3 cellular contexts compared by ENCODE assay signal in the genomic region with DNA sequence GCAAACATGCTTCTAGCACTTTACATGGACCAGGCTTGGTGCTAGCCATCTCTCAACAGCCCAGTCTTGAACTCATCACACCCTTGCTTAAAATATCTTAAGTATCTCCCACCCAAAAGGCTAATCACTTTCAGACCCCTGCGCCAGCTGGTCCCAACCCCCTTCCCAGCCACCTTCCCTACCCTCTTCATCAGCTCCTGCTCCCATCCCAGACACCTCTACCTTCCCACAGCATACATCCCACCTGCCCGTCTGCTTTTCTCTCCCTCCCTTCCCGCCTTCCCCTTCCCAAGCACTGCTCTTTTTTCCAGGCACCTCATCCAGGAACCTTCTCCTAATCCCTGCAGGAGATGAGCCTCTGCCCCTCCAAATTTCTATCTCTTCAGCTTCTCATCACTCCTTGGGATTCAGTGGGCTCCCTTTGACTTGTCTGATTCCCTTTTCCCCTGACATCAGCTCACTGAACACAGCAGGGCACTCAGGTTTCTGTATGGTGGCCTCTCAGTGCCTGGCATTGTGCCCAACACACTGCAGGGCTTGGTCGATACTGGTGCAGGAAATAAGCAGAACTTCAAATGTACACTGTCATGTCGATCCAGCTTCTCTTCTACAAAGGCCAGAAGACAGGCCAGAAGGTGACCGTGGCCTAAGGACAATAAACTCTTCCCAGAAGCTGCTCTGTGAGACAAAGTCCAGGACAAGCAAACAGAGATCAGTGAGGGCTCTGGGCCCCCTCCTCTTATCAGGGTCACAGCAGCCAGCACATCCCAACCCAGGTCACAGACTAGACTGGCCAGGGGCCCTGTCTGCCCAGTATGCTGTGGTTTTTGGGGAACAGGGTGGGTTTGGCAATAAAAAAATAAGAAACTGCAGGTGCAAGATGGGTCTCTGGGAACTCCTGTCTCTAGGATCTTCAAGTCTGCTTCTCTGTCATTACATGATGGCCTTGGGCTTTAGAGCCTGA.
A peak's percentile ranks its signal among the peaks of the same experiment; 100 is the strongest.
TF ChIP-seq lines count a peak whose summit lies in the region.

No MANE protein-coding gene starts in this region.

TF ChIP-seq in SK-N-SH, 30 proteins besides CTCF, POLR2A, EP300 and RAD21:
- TF ChIP-seq MXI1 (IDR thresholded peaks at IDR 0.05; ENCODE audit: low read depth, low read length), result no peak
- no peak for TF ChIP-seq GATA2 (CRISPR knock-in tag; IDR thresholded peaks at IDR 0.05)
- TF ChIP-seq CHD2 (IDR thresholded peaks at IDR 0.05; ENCODE audit: low read length, partially characterized antibody), result no peak
- TF ChIP-seq, protein P1, sequence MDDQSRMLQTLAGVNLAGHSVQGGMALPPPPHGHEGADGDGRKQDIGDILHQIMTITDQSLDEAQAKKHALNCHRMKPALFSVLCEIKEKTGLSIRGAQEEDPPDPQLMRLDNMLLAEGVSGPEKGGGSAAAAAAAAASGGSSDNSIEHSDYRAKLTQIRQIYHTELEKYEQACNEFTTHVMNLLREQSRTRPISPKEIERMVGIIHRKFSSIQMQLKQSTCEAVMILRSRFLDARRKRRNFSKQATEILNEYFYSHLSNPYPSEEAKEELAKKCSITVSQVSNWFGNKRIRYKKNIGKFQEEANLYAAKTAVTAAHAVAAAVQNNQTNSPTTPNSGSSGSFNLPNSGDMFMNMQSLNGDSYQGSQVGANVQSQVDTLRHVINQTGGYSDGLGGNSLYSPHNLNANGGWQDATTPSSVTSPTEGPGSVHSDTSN (IDR thresholded peaks at IDR 0.05), result no peak
- TF ChIP-seq FOSL2 (IDR thresholded peaks at IDR 0.05; ENCODE audit: borderline replicate concordance, low read depth), result no peak
- TF ChIP-seq, protein P2, sequence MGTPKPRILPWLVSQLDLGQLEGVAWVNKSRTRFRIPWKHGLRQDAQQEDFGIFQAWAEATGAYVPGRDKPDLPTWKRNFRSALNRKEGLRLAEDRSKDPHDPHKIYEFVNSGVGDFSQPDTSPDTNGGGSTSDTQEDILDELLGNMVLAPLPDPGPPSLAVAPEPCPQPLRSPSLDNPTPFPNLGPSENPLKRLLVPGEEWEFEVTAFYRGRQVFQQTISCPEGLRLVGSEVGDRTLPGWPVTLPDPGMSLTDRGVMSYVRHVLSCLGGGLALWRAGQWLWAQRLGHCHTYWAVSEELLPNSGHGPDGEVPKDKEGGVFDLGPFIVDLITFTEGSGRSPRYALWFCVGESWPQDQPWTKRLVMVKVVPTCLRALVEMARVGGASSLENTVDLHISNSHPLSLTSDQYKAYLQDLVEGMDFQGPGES (IDR thresholded peaks at IDR 0.05; ENCODE audit: low read depth, low read length), result no peak
- TF ChIP-seq SMC3 (IDR thresholded peaks at IDR 0.05; ENCODE audit: low read depth, low read length), result no peak
- TF ChIP-seq YY1 (IDR thresholded peaks at IDR 0.05; ENCODE audit: low read depth), result no peak
- TF ChIP-seq FOXM1 (IDR thresholded peaks at IDR 0.05; ENCODE audit: low read depth), result no peak
- no peak for TF ChIP-seq SIN3A (IDR thresholded peaks at IDR 0.05; ENCODE audit: borderline replicate concordance, low read depth, low read length)
- TF ChIP-seq, protein P3, sequence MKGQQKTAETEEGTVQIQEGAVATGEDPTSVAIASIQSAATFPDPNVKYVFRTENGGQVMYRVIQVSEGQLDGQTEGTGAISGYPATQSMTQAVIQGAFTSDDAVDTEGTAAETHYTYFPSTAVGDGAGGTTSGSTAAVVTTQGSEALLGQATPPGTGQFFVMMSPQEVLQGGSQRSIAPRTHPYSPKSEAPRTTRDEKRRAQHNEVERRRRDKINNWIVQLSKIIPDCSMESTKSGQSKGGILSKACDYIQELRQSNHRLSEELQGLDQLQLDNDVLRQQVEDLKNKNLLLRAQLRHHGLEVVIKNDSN (IDR thresholded peaks at IDR 0.05; ENCODE audit: borderline replicate concordance, low read depth), result no peak
- TF ChIP-seq MEF2A (IDR thresholded peaks at IDR 0.05; ENCODE audit: borderline replicate concordance, low read depth), result no peak
TF ChIP-seq in SK-N-SH: peak in this region for 0.

TF ChIP-seq in SK-N-SH treated with all-trans-retinoic acid at 6 μM for 48 hours, 23 proteins besides CTCF, POLR2A, EP300 and RAD21:
- TF ChIP-seq ZNF8 (CRISPR knock-in tag; IDR thresholded peaks at IDR 0.05) (no peak), ZFP30 (CRISPR knock-in tag; IDR thresholded peaks at IDR 0.05) (no peak)

TF ChIP-seq in HepG2, 621 proteins besides CTCF, POLR2A, EP300 and RAD21 (continues in another document):
- peak; percentile 89; the same call in 1 of the 2 replicates for TF ChIP-seq MIER3 (CRISPR knock-in tag; IDR thresholded peaks at IDR 0.05; ENCODE audit: borderline replicate concordance)
- TF ChIP-seq, protein P4, sequence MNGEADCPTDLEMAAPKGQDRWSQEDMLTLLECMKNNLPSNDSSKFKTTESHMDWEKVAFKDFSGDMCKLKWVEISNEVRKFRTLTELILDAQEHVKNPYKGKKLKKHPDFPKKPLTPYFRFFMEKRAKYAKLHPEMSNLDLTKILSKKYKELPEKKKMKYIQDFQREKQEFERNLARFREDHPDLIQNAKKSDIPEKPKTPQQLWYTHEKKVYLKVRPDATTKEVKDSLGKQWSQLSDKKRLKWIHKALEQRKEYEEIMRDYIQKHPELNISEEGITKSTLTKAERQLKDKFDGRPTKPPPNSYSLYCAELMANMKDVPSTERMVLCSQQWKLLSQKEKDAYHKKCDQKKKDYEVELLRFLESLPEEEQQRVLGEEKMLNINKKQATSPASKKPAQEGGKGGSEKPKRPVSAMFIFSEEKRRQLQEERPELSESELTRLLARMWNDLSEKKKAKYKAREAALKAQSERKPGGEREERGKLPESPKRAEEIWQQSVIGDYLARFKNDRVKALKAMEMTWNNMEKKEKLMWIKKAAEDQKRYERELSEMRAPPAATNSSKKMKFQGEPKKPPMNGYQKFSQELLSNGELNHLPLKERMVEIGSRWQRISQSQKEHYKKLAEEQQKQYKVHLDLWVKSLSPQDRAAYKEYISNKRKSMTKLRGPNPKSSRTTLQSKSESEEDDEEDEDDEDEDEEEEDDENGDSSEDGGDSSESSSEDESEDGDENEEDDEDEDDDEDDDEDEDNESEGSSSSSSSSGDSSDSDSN (CRISPR knock-in tag; IDR thresholded peaks at IDR 0.05), result peak; percentile 41; the same call in 1 of the 2 replicates
- no peak for TF ChIP-seq ADNP (CRISPR knock-in tag; IDR thresholded peaks at IDR 0.05)
- no peak for TF ChIP-seq TBP (CRISPR knock-in tag; IDR thresholded peaks at IDR 0.05)
- TF ChIP-seq, protein P5, sequence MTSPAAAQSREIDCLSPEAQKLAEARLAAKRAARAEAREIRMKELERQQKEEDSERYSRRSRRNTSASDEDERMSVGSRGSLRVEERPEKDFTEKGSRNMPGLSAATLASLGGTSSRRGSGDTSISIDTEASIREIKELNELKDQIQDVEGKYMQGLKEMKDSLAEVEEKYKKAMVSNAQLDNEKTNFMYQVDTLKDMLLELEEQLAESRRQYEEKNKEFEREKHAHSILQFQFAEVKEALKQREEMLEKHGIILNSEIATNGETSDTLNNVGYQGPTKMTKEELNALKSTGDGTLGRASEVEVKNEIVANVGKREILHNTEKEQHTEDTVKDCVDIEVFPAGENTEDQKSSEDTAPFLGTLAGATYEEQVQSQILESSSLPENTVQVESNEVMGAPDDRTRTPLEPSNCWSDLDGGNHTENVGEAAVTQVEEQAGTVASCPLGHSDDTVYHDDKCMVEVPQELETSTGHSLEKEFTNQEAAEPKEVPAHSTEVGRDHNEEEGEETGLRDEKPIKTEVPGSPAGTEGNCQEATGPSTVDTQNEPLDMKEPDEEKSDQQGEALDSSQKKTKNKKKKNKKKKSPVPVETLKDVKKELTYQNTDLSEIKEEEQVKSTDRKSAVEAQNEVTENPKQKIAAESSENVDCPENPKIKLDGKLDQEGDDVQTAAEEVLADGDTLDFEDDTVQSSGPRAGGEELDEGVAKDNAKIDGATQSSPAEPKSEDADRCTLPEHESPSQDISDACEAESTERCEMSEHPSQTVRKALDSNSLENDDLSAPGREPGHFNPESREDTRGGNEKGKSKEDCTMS (CRISPR knock-in tag; conservative IDR thresholded peaks at IDR 0.05), result no peak
- no peak for TF ChIP-seq SOX6 (IDR thresholded peaks at IDR 0.05)
- TF ChIP-seq SOX6 (CRISPR knock-in tag; IDR thresholded peaks at IDR 0.05), result peak; percentile 97
- no peak for TF ChIP-seq MZF1 (CRISPR knock-in tag; IDR thresholded peaks at IDR 0.05; ENCODE audit: borderline replicate concordance)
- no peak for TF ChIP-seq ZNF382 (CRISPR knock-in tag; IDR thresholded peaks at IDR 0.05; ENCODE audit: borderline replicate concordance)
- TF ChIP-seq DNMT3B (CRISPR knock-in tag; conservative IDR thresholded peaks at IDR 0.05), result no peak
- no peak for TF ChIP-seq NR3C1 (CRISPR knock-in tag; IDR thresholded peaks at IDR 0.05)
- TF ChIP-seq, protein P6, sequence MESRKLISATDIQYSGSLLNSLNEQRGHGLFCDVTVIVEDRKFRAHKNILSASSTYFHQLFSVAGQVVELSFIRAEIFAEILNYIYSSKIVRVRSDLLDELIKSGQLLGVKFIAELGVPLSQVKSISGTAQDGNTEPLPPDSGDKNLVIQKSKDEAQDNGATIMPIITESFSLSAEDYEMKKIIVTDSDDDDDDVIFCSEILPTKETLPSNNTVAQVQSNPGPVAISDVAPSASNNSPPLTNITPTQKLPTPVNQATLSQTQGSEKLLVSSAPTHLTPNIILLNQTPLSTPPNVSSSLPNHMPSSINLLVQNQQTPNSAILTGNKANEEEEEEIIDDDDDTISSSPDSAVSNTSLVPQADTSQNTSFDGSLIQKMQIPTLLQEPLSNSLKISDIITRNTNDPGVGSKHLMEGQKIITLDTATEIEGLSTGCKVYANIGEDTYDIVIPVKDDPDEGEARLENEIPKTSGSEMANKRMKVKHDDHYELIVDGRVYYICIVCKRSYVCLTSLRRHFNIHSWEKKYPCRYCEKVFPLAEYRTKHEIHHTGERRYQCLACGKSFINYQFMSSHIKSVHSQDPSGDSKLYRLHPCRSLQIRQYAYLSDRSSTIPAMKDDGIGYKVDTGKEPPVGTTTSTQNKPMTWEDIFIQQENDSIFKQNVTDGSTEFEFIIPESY (CRISPR knock-in tag; IDR thresholded peaks at IDR 0.05), result no peak
- TF ChIP-seq ZNF605 (CRISPR knock-in tag; IDR thresholded peaks at IDR 0.05), result no peak; the same call in 1 of the 2 replicates
- TF ChIP-seq EEA1 (CRISPR knock-in tag; IDR thresholded peaks at IDR 0.05; ENCODE audit: borderline replicate concordance), result no peak
- TF ChIP-seq, protein P7, sequence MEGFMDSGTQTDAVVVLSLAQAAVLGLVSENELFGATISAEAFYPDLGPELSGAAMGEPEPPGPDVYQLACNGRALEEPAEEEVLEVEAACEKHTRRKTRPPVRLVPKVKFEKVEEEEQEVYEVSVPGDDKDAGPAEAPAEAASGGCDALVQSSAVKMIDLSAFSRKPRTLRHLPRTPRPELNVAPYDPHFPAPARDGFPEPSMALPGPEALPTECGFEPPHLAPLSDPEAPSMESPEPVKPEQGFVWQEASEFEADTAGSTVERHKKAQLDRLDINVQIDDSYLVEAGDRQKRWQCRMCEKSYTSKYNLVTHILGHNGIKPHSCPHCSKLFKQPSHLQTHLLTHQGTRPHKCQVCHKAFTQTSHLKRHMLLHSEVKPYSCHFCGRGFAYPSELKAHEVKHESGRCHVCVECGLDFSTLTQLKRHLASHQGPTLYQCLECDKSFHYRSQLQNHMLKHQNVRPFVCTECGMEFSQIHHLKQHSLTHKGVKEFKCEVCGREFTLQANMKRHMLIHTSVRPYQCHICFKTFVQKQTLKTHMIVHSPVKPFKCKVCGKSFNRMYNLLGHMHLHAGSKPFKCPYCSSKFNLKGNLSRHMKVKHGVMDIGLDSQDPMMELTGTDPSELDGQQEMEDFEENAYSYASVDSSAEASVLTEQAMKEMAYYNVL (CRISPR knock-in tag; IDR thresholded peaks at IDR 0.05; ENCODE audit: borderline replicate concordance), result peak; percentile 7; the same call in 1 of the 2 replicates
- no peak for TF ChIP-seq JUNB (CRISPR knock-in tag; IDR thresholded peaks at IDR 0.05; ENCODE audit: borderline replicate concordance)
- TF ChIP-seq, protein P8, sequence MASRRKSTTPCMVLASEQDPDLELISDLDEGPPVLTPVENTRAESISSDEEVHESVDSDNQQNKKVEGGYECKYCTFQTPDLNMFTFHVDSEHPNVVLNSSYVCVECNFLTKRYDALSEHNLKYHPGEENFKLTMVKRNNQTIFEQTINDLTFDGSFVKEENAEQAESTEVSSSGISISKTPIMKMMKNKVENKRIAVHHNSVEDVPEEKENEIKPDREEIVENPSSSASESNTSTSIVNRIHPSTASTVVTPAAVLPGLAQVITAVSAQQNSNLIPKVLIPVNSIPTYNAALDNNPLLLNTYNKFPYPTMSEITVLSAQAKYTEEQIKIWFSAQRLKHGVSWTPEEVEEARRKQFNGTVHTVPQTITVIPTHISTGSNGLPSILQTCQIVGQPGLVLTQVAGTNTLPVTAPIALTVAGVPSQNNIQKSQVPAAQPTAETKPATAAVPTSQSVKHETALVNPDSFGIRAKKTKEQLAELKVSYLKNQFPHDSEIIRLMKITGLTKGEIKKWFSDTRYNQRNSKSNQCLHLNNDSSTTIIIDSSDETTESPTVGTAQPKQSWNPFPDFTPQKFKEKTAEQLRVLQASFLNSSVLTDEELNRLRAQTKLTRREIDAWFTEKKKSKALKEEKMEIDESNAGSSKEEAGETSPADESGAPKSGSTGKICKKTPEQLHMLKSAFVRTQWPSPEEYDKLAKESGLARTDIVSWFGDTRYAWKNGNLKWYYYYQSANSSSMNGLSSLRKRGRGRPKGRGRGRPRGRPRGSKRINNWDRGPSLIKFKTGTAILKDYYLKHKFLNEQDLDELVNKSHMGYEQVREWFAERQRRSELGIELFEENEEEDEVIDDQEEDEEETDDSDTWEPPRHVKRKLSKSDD (CRISPR knock-in tag; IDR thresholded peaks at IDR 0.05; ENCODE audit: low read depth), result no peak
- TF ChIP-seq AGO1 (IDR thresholded peaks at IDR 0.05; ENCODE audit: low read depth, low read length, poor library complexity, severe bottlenecking), result no peak
- no peak for TF ChIP-seq TCF7L2 (IDR thresholded peaks at IDR 0.05; ENCODE audit: low read depth, low read length)
- TF ChIP-seq PPARG (CRISPR knock-in tag; conservative IDR thresholded peaks at IDR 0.05), result peak; percentile 82
- TF ChIP-seq, protein P9, sequence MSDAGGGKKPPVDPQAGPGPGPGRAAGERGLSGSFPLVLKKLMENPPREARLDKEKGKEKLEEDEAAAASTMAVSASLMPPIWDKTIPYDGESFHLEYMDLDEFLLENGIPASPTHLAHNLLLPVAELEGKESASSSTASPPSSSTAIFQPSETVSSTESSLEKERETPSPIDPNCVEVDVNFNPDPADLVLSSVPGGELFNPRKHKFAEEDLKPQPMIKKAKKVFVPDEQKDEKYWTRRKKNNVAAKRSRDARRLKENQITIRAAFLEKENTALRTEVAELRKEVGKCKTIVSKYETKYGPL (CRISPR knock-in tag; IDR thresholded peaks at IDR 0.05), result no peak
- TF ChIP-seq LCORL (IDR thresholded peaks at IDR 0.05), result peak; percentile 5; the same call in 1 of the 2 replicates
- TF ChIP-seq LCORL (CRISPR knock-in tag; IDR thresholded peaks at IDR 0.05), result peak; percentile 99
- TF ChIP-seq FOXA1 (IDR thresholded peaks at IDR 0.05), result no peak
- peak; percentile 85 for TF ChIP-seq FOXA1 (CRISPR knock-in tag; IDR thresholded peaks at IDR 0.05)
- TF ChIP-seq STAG1 (CRISPR knock-in tag; IDR thresholded peaks at IDR 0.05), result no peak; the same call in 1 of the 2 replicates
- TF ChIP-seq, protein P10, sequence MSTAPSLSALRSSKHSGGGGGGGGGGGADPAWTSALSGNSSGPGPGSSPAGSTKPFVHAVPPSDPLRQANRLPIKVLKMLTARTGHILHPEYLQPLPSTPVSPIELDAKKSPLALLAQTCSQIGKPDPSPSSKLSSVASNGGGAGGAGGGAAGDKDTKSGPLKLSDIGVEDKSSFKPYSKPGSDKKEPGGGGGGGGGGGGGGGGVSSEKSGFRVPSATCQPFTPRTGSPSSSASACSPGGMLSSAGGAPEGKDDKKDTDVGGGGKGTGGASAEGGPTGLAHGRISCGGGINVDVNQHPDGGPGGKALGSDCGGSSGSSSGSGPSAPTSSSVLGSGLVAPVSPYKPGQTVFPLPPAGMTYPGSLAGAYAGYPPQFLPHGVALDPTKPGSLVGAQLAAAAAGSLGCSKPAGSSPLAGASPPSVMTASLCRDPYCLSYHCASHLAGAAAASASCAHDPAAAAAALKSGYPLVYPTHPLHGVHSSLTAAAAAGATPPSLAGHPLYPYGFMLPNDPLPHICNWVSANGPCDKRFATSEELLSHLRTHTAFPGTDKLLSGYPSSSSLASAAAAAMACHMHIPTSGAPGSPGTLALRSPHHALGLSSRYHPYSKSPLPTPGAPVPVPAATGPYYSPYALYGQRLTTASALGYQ (CRISPR knock-in tag; IDR thresholded peaks at IDR 0.05), result peak; percentile 89; the same call in 1 of the 2 replicates
- no peak for TF ChIP-seq AGO2 (optimal IDR thresholded peaks at IDR 0.05; ENCODE audit: low read depth, low read length)
